ENCODE assay signal across 1 cellular context in genomic region chr9:16870606-16871357, GRCh38.
TF ChIP-seq lines count a peak whose summit lies in the region.

TSS of gene BNC2 (minus strand) at chr9:16870670. CDS start at chr9:16870648, 22 bp downstream.

TF ChIP-seq in GM23338, 12 proteins besides CTCF, POLR2A, EP300 and RAD21 (continued from another document):
- TF ChIP-seq ZNF462 (CRISPR knock-in tag; IDR thresholded peaks at IDR 0.05): no peak
- TF ChIP-seq ZNF331 (CRISPR knock-in tag; IDR thresholded peaks at IDR 0.05; ENCODE audit: low read depth): no peak
- no peak for TF ChIP-seq ETS1 (IDR thresholded peaks at IDR 0.05)
- no peak for TF ChIP-seq CREB1 (CRISPR knock-in tag; IDR thresholded peaks at IDR 0.05; ENCODE audit: low read depth)
